21 cellular contexts compared by ENCODE assay signal in genomic region chr19:33110201-33110910, GRCh38. TPM values are rescaled to one million over a fixed set of nuclear protein-coding genes. Genes with fewer than 3 reads are reported as not detected.
DNase-seq lines count a peak whose midpoint lies in the region; ATAC-seq, FAIRE-seq and TF ChIP-seq lines count a peak whose summit lies in the region.
"Had no signal": no experiment of that assay in that cellular context is flagged by ENCODE, and none has a peak within 500 bp of the region (broad histone marks: within the 10 kb centered on the region; RNA-seq: fewer than 3 reads in every experiment).

No MANE protein-coding gene starts in this region.

- in situ Hi-C loops in brain microvascular endothelial cell (cut with HindIII; ENCODE audit: low pct_ligation_motif_present, low sequenced_read_pairs): no loop called here

- no peak overlapping the region for H2AFZ ChIP-seq in keratinocyte (ENCODE audit: control insufficient read depth, low read length)

- no peaks in the 10 kb centered on the region for H4K20me1 ChIP-seq in keratinocyte (ENCODE audit: control insufficient read depth, extremely low read depth, insufficient read depth, low read length)

- H3K4me1 ChIP-seq in A549 (no peaks in the 10 kb centered on the region), keratinocyte (ENCODE audit: control insufficient read depth, extremely low read depth, insufficient read depth, low read length) (no peaks in the 10 kb centered on the region)
- H3K4me1 ChIP-seq: left lung had no signal

- H3K4me2 ChIP-seq in A549 (no peak overlapping the region), keratinocyte (ENCODE audit: control insufficient read depth, extremely low read depth, insufficient read depth, low read depth, low read length) (no peak overlapping the region)

- H3K36me3 ChIP-seq in brain microvascular endothelial cell (replicated peaks) (peaks cover 21% of the 10 kb centered on the region), keratinocyte (ENCODE audit: control insufficient read depth in 2 of 2, extremely low read depth in 1 of 2, insufficient read depth in 2 of 2, low read length in 2 of 2) (peaks cover 16% of the 10 kb centered on the region in 2 experiments)

- no peak for TF ChIP-seq RAD21 in A549 (conservative IDR thresholded peaks at IDR 0.05 in 1 of 2, IDR thresholded peaks at IDR 0.05 in 1 of 2)

- TF ChIP-seq CTCF in A549 (IDR thresholded peaks at IDR 0.05) (no peak), brain microvascular endothelial cell (IDR thresholded peaks at IDR 0.05; ENCODE audit: low read depth, low read length, missing control alignments) (no peak), keratinocyte (optimal IDR thresholded peaks at IDR 0.05 in 1 of 3, IDR thresholded peaks at IDR 0.05 in 1 of 3, conservative IDR thresholded peaks at IDR 0.05 in 1 of 3; ENCODE audit: extremely low read depth in 1 of 3, insufficient read depth in 2 of 3, low read length in 3 of 3) (no peak)

- no peak for TF ChIP-seq EP300 in A549 (IDR thresholded peaks at IDR 0.05)

- CTCF ChIA-PET in A549 (lab: Yijun Ruan, JAX): interaction anchor here (0.7 to 8.9 kb wide), 6 partner anchors 8 to 140 kb away, joined by 3 to 71 read pairs (median 6); no protein-coding TSS in a partner anchor

- H3K79me2 ChIP-seq in keratinocyte (ENCODE audit: control insufficient read depth, insufficient read depth, low read length): no peaks in the 10 kb centered on the region

- H3K9me1 ChIP-seq in keratinocyte (ENCODE audit: control insufficient read depth, extremely low read depth, insufficient read depth, low read length): no peaks in the 10 kb centered on the region

- no peak overlapping the region for H3K9ac ChIP-seq in keratinocyte (ENCODE audit: control insufficient read depth, extremely low read depth, insufficient read depth, low read length)

- H3K27ac ChIP-seq in A549: no peak overlapping the region
- H3K27ac ChIP-seq in brain microvascular endothelial cell: peak overlapping the region; percentile 30
- H3K27ac ChIP-seq in keratinocyte (ENCODE audit: control insufficient read depth, insufficient read depth, low read length): no peak overlapping the region
- H3K27ac ChIP-seq: left lung, thoracic aorta had no signal

- no peaks in the 10 kb centered on the region for H3K27me3 ChIP-seq in brain microvascular endothelial cell (replicated peaks)
- H3K27me3 ChIP-seq in keratinocyte (ENCODE audit: control insufficient read depth, extremely low read depth, insufficient read depth, low read length): no peaks in the 10 kb centered on the region
- H3K27me3 ChIP-seq: left lung had no signal

- H3K4me3 ChIP-seq in A549 (no peak overlapping the region), brain microvascular endothelial cell (ENCODE audit: low read depth, low read length) (no peak overlapping the region), keratinocyte (ENCODE audit: control insufficient read depth in 2 of 3, extremely low read depth in 1 of 3, insufficient read depth in 2 of 3, low read depth in 1 of 3, low read length in 3 of 3) (no peak overlapping the region)
- H3K4me3 ChIP-seq: left lung, thoracic aorta had no signal

- ATAC-seq in A549 (peak in 1 of 2 experiments; percentile 23; a peak in 2 of 6 replicates), GM18498 (IDR thresholded peaks at IDR 0.05; ENCODE audit: unreplicated experiment) (no peak), GM21737 (IDR thresholded peaks at IDR 0.05; ENCODE audit: unreplicated experiment) (no peak)
- ATAC-seq: left lung had no signal

- dilution Hi-C loops in keratinocyte (cut with MboI; ENCODE audit: extremely low pct_ligation_motif_present, low sequenced_read_pairs): loop anchor here (10.0 kb wide), 1 partner anchor 126 kb away; no protein-coding TSS in a partner anchor

- WGBS in A549 (ENCODE audit: missing lambda C conversion rate): 58% methylated on average over 9 of the region's 9 CpGs

- H3K9me3 ChIP-seq in A549: no peaks in the 10 kb centered on the region
- no peaks in the 10 kb centered on the region for H3K9me3 ChIP-seq in keratinocyte (ENCODE audit: control insufficient read depth, low read depth, low read length)
- H3K9me3 ChIP-seq: left lung, thoracic aorta had no signal

- POLR2A ChIA-PET in A549 (lab: Yijun Ruan, JAX): no interaction called here

- DNase-seq in A549 (ENCODE audit: low read depth in 1 of 2, low spot score in 1 of 2) (peak in 1 of 2 experiments; percentile 39), HS-5 (ENCODE audit: low read depth) (peak; percentile 53), brain microvascular endothelial cell (peak; percentile 83), keratinocyte (ENCODE audit: low read depth, low spot score) (no peak), T1000 (lab: John Stamatoyannopoulos, UW) (no peak)
- DNase-seq in stimulated activated CD4-positive, alpha-beta T cell treated with anti-CD3 and anti-CD28 coated beads, Interleukin-12 subunit alpha, Interleukin-12 subunit beta, amount 100 ng/mL, for 4 hours: no peak
- DNase-seq: activated CD4-positive, CD25-positive, alpha-beta regulatory T cell treated with anti-CD3 and anti-CD28 coated beads, Interleukin-2, amount 50 U/mL, for 72 hours; activated naive CD8-positive, alpha-beta T cell treated with anti-CD3 and anti-CD28 coated beads, Interleukin-2, amount 10 ng/mL, durations not matched to agents 7 days and 5 days; CD4-positive, alpha-beta T cell; DMS53; foreskin melanocyte; KBM-7; left lung; NCI-H1048; NCI-H2081 treated with DMSO at 0.1 percent for 48 hours; NCI-H526; SHP77 treated with DMSO at 0.1 percent for 48 hours had no signal

- FAIRE-seq in A549 (lab: Jason Lieb, UNC): peak; percentile 97
- FAIRE-seq in keratinocyte (lab: Jason Lieb, UNC): peak; percentile 48
- FAIRE-seq: GM18507 had no signal

- TF ChIP-seq POLR2A in A549 (IDR thresholded peaks at IDR 0.05; ENCODE audit: low read length): no peak

TF ChIP-seq in A549, 52 proteins besides CTCF, POLR2A, EP300 and RAD21:
- TF ChIP-seq EHMT2 (IDR thresholded peaks at IDR 0.05; ENCODE audit: low read depth): no peak
- TF ChIP-seq GATA3 (IDR thresholded peaks at IDR 0.05; ENCODE audit: borderline replicate concordance): peak; percentile 30; the same call in 1 of the 2 replicates

RNA-seq across cellular contexts. Expression of gene WDR88, which starts 21.6 kb away (rescaled TPM):
- 0.04 and 0.07 TPM in 2 replicates for polyA plus RNA-seq in A549 (2011; rRNA removed)
- polyA plus RNA-seq in A549 (2012; cell fraction: cytosol; rRNA removed): 0.06 TPM in 1 of 2 replicates, not detected in the other
- 0.12 TPM in 1 of 2 replicates, not detected in the other for polyA plus RNA-seq in A549 (2012; cell fraction: nucleus; rRNA removed)
- polyA plus RNA-seq in A549 (2017; fragmentation: RNase III; extraction: RNeasy Plus Mini Kit Qiagen cat#74134 plus additional on column Dnase treatment): not detected in 3 replicates
- 0.25 TPM in 1 of 2 replicates, not detected in the other for polyA minus RNA-seq in A549 (2011; rRNA and poly(A)+ RNA removed)
- not detected in 3 replicates for polyA plus RNA-seq in keratinocyte
- not detected for polyA plus RNA-seq in keratinocyte (2011; ENCODE audit: low read depth)
- not detected in 2 replicates for polyA plus RNA-seq in keratinocyte (2011; cell fraction: cytosol; rRNA removed)
- polyA plus RNA-seq in keratinocyte (2011; cell fraction: nucleus; rRNA removed): not detected in 2 replicates
- polyA plus RNA-seq in keratinocyte (2012; ENCODE audit: low replicate concordance): 0.06 TPM in 1 of 2 replicates, not detected in the other
- not detected in 3 replicates for polyA minus RNA-seq in keratinocyte
- not detected for polyA minus RNA-seq in keratinocyte (2011; cell fraction: cytosol; rRNA and poly(A)+ RNA removed)
- polyA minus RNA-seq in keratinocyte (2011; cell fraction: nucleus; rRNA and poly(A)+ RNA removed): not detected in 2 replicates

RNA-seq across cellular contexts. Expression of gene GPATCH1, which starts 29.4 kb away (rescaled TPM):
- 19.0 and 24.2 TPM in 2 replicates for polyA plus RNA-seq in A549 (2011; rRNA removed)
- polyA plus RNA-seq in A549 (2012; cell fraction: cytosol; rRNA removed): 13.1 and 16.7 TPM in 2 replicates
- 17.5 and 18.1 TPM in 2 replicates for polyA plus RNA-seq in A549 (2012; cell fraction: nucleus; rRNA removed)
- 12.1 to 15.4 TPM (median 13.9 TPM) in 3 replicates for polyA plus RNA-seq in A549 (2017; fragmentation: RNase III; extraction: RNeasy Plus Mini Kit Qiagen cat#74134 plus additional on column Dnase treatment)
- 29.8 and 38.2 TPM in 2 replicates for polyA minus RNA-seq in A549 (2011; rRNA and poly(A)+ RNA removed)
- 4.9 to 6.2 TPM (median 5.8 TPM) in 3 replicates for polyA plus RNA-seq in keratinocyte
- 6.2 TPM for polyA plus RNA-seq in keratinocyte (2011; ENCODE audit: low read depth)
- polyA plus RNA-seq in keratinocyte (2011; cell fraction: cytosol; rRNA removed): 3.0 and 3.2 TPM in 2 replicates
- 8.6 and 12.5 TPM in 2 replicates for polyA plus RNA-seq in keratinocyte (2011; cell fraction: nucleus; rRNA removed)
- polyA plus RNA-seq in keratinocyte (2012; ENCODE audit: low replicate concordance): 4.0 and 5.2 TPM in 2 replicates
- 3.1 to 10.4 TPM (median 4.8 TPM) in 3 replicates for polyA minus RNA-seq in keratinocyte
- 4.2 TPM for polyA minus RNA-seq in keratinocyte (2011; cell fraction: cytosol; rRNA and poly(A)+ RNA removed)
- 6.6 and 9.1 TPM in 2 replicates for polyA minus RNA-seq in keratinocyte (2011; cell fraction: nucleus; rRNA and poly(A)+ RNA removed)

RNA-seq across cellular contexts. Expression of gene RHPN2, which starts 45.7 kb away (rescaled TPM):
- polyA plus RNA-seq in A549 (2011; rRNA removed) (140 and 162 TPM in 2 replicates), A549 (2017; fragmentation: RNase III; extraction: RNeasy Plus Mini Kit Qiagen cat#74134 plus additional on column Dnase treatment) (55.4 to 68.1 TPM (median 60.5 TPM) in 3 replicates), keratinocyte (5.0 to 6.8 TPM (median 6.6 TPM) in 3 replicates)
- polyA plus RNA-seq in A549 (2012; cell fraction: cytosol; rRNA removed): 72.5 and 85.3 TPM in 2 replicates
- polyA plus RNA-seq in A549 (2012; cell fraction: nucleus; rRNA removed): 98.3 and 107 TPM in 2 replicates
- polyA minus RNA-seq in A549 (2011; rRNA and poly(A)+ RNA removed): 113 and 114 TPM in 2 replicates
- polyA plus RNA-seq in keratinocyte (2011; ENCODE audit: low read depth): 4.0 TPM
- 4.6 and 7.5 TPM in 2 replicates for polyA plus RNA-seq in keratinocyte (2011; cell fraction: cytosol; rRNA removed)
- polyA plus RNA-seq in keratinocyte (2011; cell fraction: nucleus; rRNA removed): 11.2 and 13.1 TPM in 2 replicates
- 4.1 and 6.7 TPM in 2 replicates for polyA plus RNA-seq in keratinocyte (2012; ENCODE audit: low replicate concordance)
- 5.1 to 6.7 TPM (median 6.6 TPM) in 3 replicates for polyA minus RNA-seq in keratinocyte
- 10.4 TPM for polyA minus RNA-seq in keratinocyte (2011; cell fraction: cytosol; rRNA and poly(A)+ RNA removed)
- 5.9 and 7.0 TPM in 2 replicates for polyA minus RNA-seq in keratinocyte (2011; cell fraction: nucleus; rRNA and poly(A)+ RNA removed)

Comparison
In these comparisons a context has a peak if more than half of its experiments do, and no peak if none do; other contexts are left out.
1. DNase-seq: peak in HS-5 (single experiment) and brain microvascular endothelial cell (single experiment); none in keratinocyte (single experiment), stimulated activated CD4-positive, alpha-beta T cell treated with anti-CD3 and anti-CD28 coated beads, Interleukin-12 subunit alpha, Interleukin-12 subunit beta, amount 100 ng/mL, for 4 hours (single experiment) and T1000 (single experiment).